7 cellular contexts compared by ENCODE assay signal in genomic region chr1:152654110-152654509, GRCh38. TPM values are rescaled to one million over a fixed set of nuclear protein-coding genes. Genes with fewer than 3 reads are reported as not detected.
DNase-seq lines count a peak whose midpoint lies in the region; ATAC-seq and TF ChIP-seq lines count a peak whose summit lies in the region.
"Had no signal": no experiment of that assay in that cellular context is flagged by ENCODE, and none has a peak within 500 bp of the region (broad histone marks: within the 10 kb centered on the region; RNA-seq: fewer than 3 reads in every experiment).

No MANE protein-coding gene starts in this region.

- no peaks in the 10 kb centered on the region for H3K36me3 Mint-ChIP-seq in endothelial cell (ENCODE audit: low read depth, unreplicated experiment)

- H3K27ac Mint-ChIP-seq in endothelial cell (ENCODE audit: unreplicated experiment) = no peak overlapping the region

- DNase-seq in AML-193 (lab: John Stamatoyannopoulos, UW) (peak; percentile 59 to 61), endothelial cell (ENCODE audit: low spot score) (peak; percentile 82)
- DNase-seq in stimulated activated CD4-positive, alpha-beta T cell treated with anti-CD3 and anti-CD28 coated beads, Interleukin-15, amount 100 ng/mL, for 24 hours = peak; percentile 70

- peak; percentile 75 for TF ChIP-seq CTCF in endothelial cell (IDR thresholded peaks at IDR 0.05; ENCODE audit: unreplicated experiment)

- H3K4me1 Mint-ChIP-seq in endothelial cell (ENCODE audit: unreplicated experiment) = peaks cover 2% of the 10 kb centered on the region

- ATAC-seq in HG02885 (IDR thresholded peaks at IDR 0.05; ENCODE audit: poor library complexity, unreplicated experiment) (peak; percentile 55), SK-N-SH treated with all-trans-retinoic acid at 6 μM for 48 hours (peak; percentile 95), HG03108 (IDR thresholded peaks at IDR 0.05; ENCODE audit: unreplicated experiment) (no peak)

- peaks cover 1% of the 10 kb centered on the region for H3K27me3 Mint-ChIP-seq in endothelial cell (ENCODE audit: unreplicated experiment)

- H3K4me3 Mint-ChIP-seq in endothelial cell (ENCODE audit: unreplicated experiment) = no peak overlapping the region

- H3K9me3 Mint-ChIP-seq in endothelial cell (ENCODE audit: unreplicated experiment) = no peaks in the 10 kb centered on the region

TF ChIP-seq in SK-N-SH treated with all-trans-retinoic acid at 6 μM for 48 hours, 23 proteins besides CTCF, POLR2A, EP300 and RAD21:
- TF ChIP-seq POU6F1 (CRISPR knock-in tag; IDR thresholded peaks at IDR 0.05; ENCODE audit: borderline replicate concordance, low read depth) = no peak

RNA-seq across cellular contexts. Expression of gene LCE2D, which starts 9.1 kb away (rescaled TPM):
- not detected for total RNA-seq in endothelial cell (ENCODE audit: unreplicated experiment)

RNA-seq across cellular contexts. Expression of gene LCE2C, which starts 21.0 kb away (rescaled TPM):
- not detected for total RNA-seq in endothelial cell (ENCODE audit: unreplicated experiment)

RNA-seq across cellular contexts. Expression of gene LCE3A, which starts 31.2 kb away (rescaled TPM):
- not detected for total RNA-seq in endothelial cell (ENCODE audit: unreplicated experiment)
- total RNA-seq: suprapubic skin had no signal

RNA-seq across cellular contexts. Expression of gene LCE2B, which starts 31.8 kb away (rescaled TPM):
- not detected for total RNA-seq in endothelial cell (ENCODE audit: unreplicated experiment)

RNA-seq across cellular contexts. Expression of gene LCE3B, which starts 40.5 kb away (rescaled TPM):
- total RNA-seq in endothelial cell (ENCODE audit: unreplicated experiment) = not detected
- total RNA-seq: suprapubic skin had no signal
